Comparison of ENCODE assay signal across 8 cellular contexts in genomic region chr11:353315-353857, GRCh38. TPM values are rescaled to one million over a fixed set of nuclear protein-coding genes. Genes with fewer than 3 reads are reported as not detected.
DNase-seq lines count a peak whose midpoint lies in the region; ATAC-seq and TF ChIP-seq lines count a peak whose summit lies in the region.

No MANE protein-coding gene starts in this region.

- no peaks in the 10 kb centered on the region for H3K9me3 ChIP-seq in heart left ventricle

- TF ChIP-seq POLR2A in heart left ventricle (IDR thresholded peaks at IDR 0.05): peak in 1 of 2 donors; percentile 54

- peaks cover 6% of the 10 kb centered on the region for H3K27me3 Mint-ChIP-seq in activated T-helper 1 cell treated with anti-CD3 and anti-CD28 coated beads, Interleukin-12 subunit alpha, Interleukin-12 subunit beta, Interleukin-2, Interleukin-4 antibody, amounts not matched to agents 30 ng/mL and 10 ng/mL and 1 ng/mL, durations not matched to agents 14 hours and 24 hours and 36 hours (ENCODE audit: insufficient read depth)
- no peaks in the 10 kb centered on the region for H3K27me3 Mint-ChIP-seq in progenitor cell of endocrine pancreas

- DNase-seq in EL: peak; percentile 65
- no peak for DNase-seq in activated T-helper 1 cell treated with anti-CD3 and anti-CD28 coated beads, Interleukin-12 subunit alpha, Interleukin-12 subunit beta, Interleukin-2, Interleukin-4 antibody, amounts not matched to agents 30 ng/mL and 10 ng/mL and 1 ng/mL, durations not matched to agents 14 hours and 24 hours and 36 hours (ENCODE audit: low spot score)
- peak; percentile 87 to 94 (median 88) for DNase-seq in heart left ventricle
- no peak for DNase-seq in progenitor cell of endocrine pancreas (ENCODE audit: low spot score, unreplicated experiment)
- no peak for DNase-seq in NAMALWA (ENCODE audit: low spot score)
- DNase-seq in SW480 (ENCODE audit: low spot score): no peak
- no peak for DNase-seq in GOT3 (lab: John Stamatoyannopoulos, UW)
- DNase-seq in NCI-H2227 treated with DMSO at 0.1 percent for 48 hours (lab: John Stamatoyannopoulos, UW): no peak

- TF ChIP-seq CTCF in heart left ventricle (IDR thresholded peaks at IDR 0.05): no peak
- no peak for TF ChIP-seq CTCF in progenitor cell of endocrine pancreas (IDR thresholded peaks at IDR 0.05; ENCODE audit: unreplicated experiment)

- H3K4me3 Mint-ChIP-seq in activated T-helper 1 cell treated with anti-CD3 and anti-CD28 coated beads, Interleukin-12 subunit alpha, Interleukin-12 subunit beta, Interleukin-2, Interleukin-4 antibody, amounts not matched to agents 30 ng/mL and 10 ng/mL and 1 ng/mL, durations not matched to agents 14 hours and 24 hours and 36 hours: peak overlapping the region; percentile 9
- no peak overlapping the region for H3K4me3 Mint-ChIP-seq in progenitor cell of endocrine pancreas (ENCODE audit: low read depth)

- WGBS in heart left ventricle, 4 donors: 22 to 31% (median 28%) methylated on average over 12 of the region's 12 CpGs

- intact Hi-C loops in activated T-helper 1 cell treated with anti-CD3 and anti-CD28 coated beads, Interleukin-12 subunit alpha, Interleukin-12 subunit beta, Interleukin-2, Interleukin-4 antibody, amounts not matched to agents 30 ng/mL and 10 ng/mL and 1 ng/mL, durations not matched to agents 14 hours and 24 hours and 36 hours (cut with micrococcal nuclease): no loop called here
- intact Hi-C loops in heart left ventricle (cut with DNase I): loop anchor here in 4 of 10 donors (2.0 to 10.0 kb wide), 5 partner anchors 27 to 451 kb away; partner anchors contain the start of genes IFITM1 (in 1 of the 4), IFITM2 (in 1 of the 4), PIDD1 (in 1 of the 4) and RPLP2 (in 1 of the 4)

- peaks cover 36% of the 10 kb centered on the region for H3K4me1 Mint-ChIP-seq in activated T-helper 1 cell treated with anti-CD3 and anti-CD28 coated beads, Interleukin-12 subunit alpha, Interleukin-12 subunit beta, Interleukin-2, Interleukin-4 antibody, amounts not matched to agents 30 ng/mL and 10 ng/mL and 1 ng/mL, durations not matched to agents 14 hours and 24 hours and 36 hours (ENCODE audit: low read depth)
- H3K4me1 Mint-ChIP-seq in progenitor cell of endocrine pancreas (ENCODE audit: low read depth): peaks cover 27% of the 10 kb centered on the region

- H3K36me3 ChIP-seq in heart left ventricle: no peaks in the 10 kb centered on the region

- H3K4me1 ChIP-seq in heart left ventricle: peaks cover 7 to 48% (median 30%) of the 10 kb centered on the region in 12 donors

- H3K27ac Mint-ChIP-seq in activated T-helper 1 cell treated with anti-CD3 and anti-CD28 coated beads, Interleukin-12 subunit alpha, Interleukin-12 subunit beta, Interleukin-2, Interleukin-4 antibody, amounts not matched to agents 30 ng/mL and 10 ng/mL and 1 ng/mL, durations not matched to agents 14 hours and 24 hours and 36 hours: peak overlapping the region; percentile 45
- H3K27ac Mint-ChIP-seq in progenitor cell of endocrine pancreas: peak overlapping the region; percentile 95

- peak; percentile 52 to 79 (median 60) for ATAC-seq in heart left ventricle

- peaks cover 0 to 5% (median 0%) of the 10 kb centered on the region in 9 donors for H3K27me3 ChIP-seq in heart left ventricle

- peak overlapping the region; percentile 95 to 100 (median 99) for H3K27ac ChIP-seq in heart left ventricle

- no peaks in the 10 kb centered on the region for H3K36me3 Mint-ChIP-seq in activated T-helper 1 cell treated with anti-CD3 and anti-CD28 coated beads, Interleukin-12 subunit alpha, Interleukin-12 subunit beta, Interleukin-2, Interleukin-4 antibody, amounts not matched to agents 30 ng/mL and 10 ng/mL and 1 ng/mL, durations not matched to agents 14 hours and 24 hours and 36 hours (ENCODE audit: low read depth)
- H3K36me3 Mint-ChIP-seq in progenitor cell of endocrine pancreas (ENCODE audit: insufficient read depth): no peaks in the 10 kb centered on the region

- H3K4me3 ChIP-seq in heart left ventricle: peak overlapping the region in 3 of 12 donors; percentile 1 to 9 (median 9)

- H3K9me3 Mint-ChIP-seq in activated T-helper 1 cell treated with anti-CD3 and anti-CD28 coated beads, Interleukin-12 subunit alpha, Interleukin-12 subunit beta, Interleukin-2, Interleukin-4 antibody, amounts not matched to agents 30 ng/mL and 10 ng/mL and 1 ng/mL, durations not matched to agents 14 hours and 24 hours and 36 hours: no peaks in the 10 kb centered on the region
- no peaks in the 10 kb centered on the region for H3K9me3 Mint-ChIP-seq in progenitor cell of endocrine pancreas (ENCODE audit: low read depth)

RNA-seq across cellular contexts. Expression of gene B4GALNT4, which starts 15.9 kb away (rescaled TPM):
- total RNA-seq in activated T-helper 1 cell treated with anti-CD3 and anti-CD28 coated beads, Interleukin-12 subunit alpha, Interleukin-12 subunit beta, Interleukin-2, Interleukin-4 antibody, amounts not matched to agents 30 ng/mL and 10 ng/mL and 1 ng/mL, durations not matched to agents 14 hours and 24 hours and 36 hours: 3.8 and 5.1 TPM in 2 replicates
- total RNA-seq in heart left ventricle (1 to 10 TPM in 2 of 9 donors, under 1 TPM in 5, not detected in 2; 0.28 to 1.9 (median 0.67) TPM), progenitor cell of endocrine pancreas (277 and 294 TPM in 2 replicates)
- under 1 TPM; 0.68 to 0.91 TPM for polyA plus RNA-seq in heart left ventricle

RNA-seq across cellular contexts. Expression of gene IFITM3, which starts 32.7 kb away (rescaled TPM):
- total RNA-seq in activated T-helper 1 cell treated with anti-CD3 and anti-CD28 coated beads, Interleukin-12 subunit alpha, Interleukin-12 subunit beta, Interleukin-2, Interleukin-4 antibody, amounts not matched to agents 30 ng/mL and 10 ng/mL and 1 ng/mL, durations not matched to agents 14 hours and 24 hours and 36 hours: 3.6 and 4.6 TPM in 2 replicates
- total RNA-seq in heart left ventricle: 100 to 1,000 TPM; 144 to 781 (median 214) TPM
- polyA plus RNA-seq in heart left ventricle: 100 to 1,000 TPM; 501 to 873 TPM
- total RNA-seq in progenitor cell of endocrine pancreas: 99.3 and 105 TPM in 2 replicates

RNA-seq across cellular contexts. Expression of gene IFITM1, which starts 39.5 kb away (rescaled TPM):
- 208 and 214 TPM in 2 replicates for total RNA-seq in activated T-helper 1 cell treated with anti-CD3 and anti-CD28 coated beads, Interleukin-12 subunit alpha, Interleukin-12 subunit beta, Interleukin-2, Interleukin-4 antibody, amounts not matched to agents 30 ng/mL and 10 ng/mL and 1 ng/mL, durations not matched to agents 14 hours and 24 hours and 36 hours
- 100 to 1,000 TPM in 6 of 9 donors, 10 to 100 TPM in 3; 61.3 to 277 (median 127) TPM for total RNA-seq in heart left ventricle
- 100 to 1,000 TPM; 158 to 278 TPM for polyA plus RNA-seq in heart left ventricle
- total RNA-seq in progenitor cell of endocrine pancreas: 2.3 TPM in 2 replicates

RNA-seq across cellular contexts. Expression of gene PKP3, which starts 40.6 kb away (rescaled TPM):
- total RNA-seq in activated T-helper 1 cell treated with anti-CD3 and anti-CD28 coated beads, Interleukin-12 subunit alpha, Interleukin-12 subunit beta, Interleukin-2, Interleukin-4 antibody, amounts not matched to agents 30 ng/mL and 10 ng/mL and 1 ng/mL, durations not matched to agents 14 hours and 24 hours and 36 hours: not detected in 2 replicates
- 1 to 10 TPM in 5 of 9 donors, under 1 TPM in 4; 0.15 to 2.0 (median 1.0) TPM for total RNA-seq in heart left ventricle
- under 1 TPM; 0.17 to 0.34 TPM for polyA plus RNA-seq in heart left ventricle
- total RNA-seq in progenitor cell of endocrine pancreas: 55.9 and 56.9 TPM in 2 replicates

RNA-seq across cellular contexts. Expression of gene IFITM2, which starts 45.8 kb away (rescaled TPM):
- total RNA-seq in activated T-helper 1 cell treated with anti-CD3 and anti-CD28 coated beads, Interleukin-12 subunit alpha, Interleukin-12 subunit beta, Interleukin-2, Interleukin-4 antibody, amounts not matched to agents 30 ng/mL and 10 ng/mL and 1 ng/mL, durations not matched to agents 14 hours and 24 hours and 36 hours: 494 and 521 TPM in 2 replicates
- total RNA-seq in heart left ventricle (100 to 1,000 TPM; 116 to 412 (median 149) TPM), progenitor cell of endocrine pancreas (33.2 and 33.5 TPM in 2 replicates)
- polyA plus RNA-seq in heart left ventricle: 100 to 1,000 TPM; 270 to 501 TPM

Comparison
In these comparisons a context has a peak if more than half of its experiments do, and no peak if none do; other contexts are left out.
1. DNase-seq: peak in EL (single experiment) and heart left ventricle (5 of 5); none in activated T-helper 1 cell treated with anti-CD3 and anti-CD28 coated beads, Interleukin-12 subunit alpha, Interleukin-12 subunit beta, Interleukin-2, Interleukin-4 antibody, amounts not matched to agents 30 ng/mL and 10 ng/mL and 1 ng/mL, durations not matched to agents 14 hours and 24 hours and 36 hours (single experiment), progenitor cell of endocrine pancreas (single experiment), NAMALWA (single experiment), SW480 (single experiment), GOT3 (single experiment) and NCI-H2227 treated with DMSO at 0.1 percent for 48 hours (single experiment).
2. RNA of gene B4GALNT4, which starts 15.9 kb away (total RNA-seq): 277 to 294 TPM in progenitor cell of endocrine pancreas; 3.8 to 5.1 TPM in activated T-helper 1 cell treated with anti-CD3 and anti-CD28 coated beads, Interleukin-12 subunit alpha, Interleukin-12 subunit beta, Interleukin-2, Interleukin-4 antibody, amounts not matched to agents 30 ng/mL and 10 ng/mL and 1 ng/mL, durations not matched to agents 14 hours and 24 hours and 36 hours and 0.28 to 1.9 TPM in heart left ventricle; every median in the first group is over 10 times any median in the second.
3. RNA of gene IFITM3, which starts 32.7 kb away (total RNA-seq): 144 to 781 TPM in heart left ventricle and 99.3 to 105 TPM in progenitor cell of endocrine pancreas; 3.6 to 4.6 TPM in activated T-helper 1 cell treated with anti-CD3 and anti-CD28 coated beads, Interleukin-12 subunit alpha, Interleukin-12 subunit beta, Interleukin-2, Interleukin-4 antibody, amounts not matched to agents 30 ng/mL and 10 ng/mL and 1 ng/mL, durations not matched to agents 14 hours and 24 hours and 36 hours; every median in the first group is over 10 times any median in the second.
4. RNA of gene IFITM1, which starts 39.5 kb away (total RNA-seq): 208 to 214 TPM in activated T-helper 1 cell treated with anti-CD3 and anti-CD28 coated beads, Interleukin-12 subunit alpha, Interleukin-12 subunit beta, Interleukin-2, Interleukin-4 antibody, amounts not matched to agents 30 ng/mL and 10 ng/mL and 1 ng/mL, durations not matched to agents 14 hours and 24 hours and 36 hours and 61.3 to 277 TPM in heart left ventricle; 2.3 TPM in progenitor cell of endocrine pancreas; every median in the first group is over 10 times any median in the second.